24 cellular contexts compared by ENCODE assay signal in the genomic region with DNA sequence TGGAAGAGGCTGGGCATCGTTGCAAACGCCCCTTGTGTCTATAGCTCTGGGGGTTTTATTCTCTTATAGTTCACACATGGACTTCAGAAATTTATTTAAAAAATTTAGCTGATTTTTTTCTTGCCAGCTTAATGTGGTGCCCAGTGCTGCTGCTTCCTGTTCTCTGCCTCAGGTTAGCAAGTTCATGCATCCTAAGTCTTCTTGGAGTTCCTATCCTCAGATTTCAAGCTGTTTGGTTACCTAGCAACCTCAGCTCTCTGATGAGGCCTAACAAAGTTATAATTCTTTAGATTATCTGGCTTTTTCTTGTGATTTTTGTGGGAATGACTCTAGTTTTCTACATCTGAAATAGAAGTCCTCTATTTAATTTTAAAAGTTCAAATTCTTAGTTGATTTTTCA.
"Had no signal": no experiment of that assay in that cellular context is flagged by ENCODE, and none has a peak within 500 bp of the region (broad histone marks: within the 10 kb centered on the region; RNA-seq: fewer than 3 reads in every experiment).

No MANE protein-coding gene starts in this region.

- H3K9me3 ChIP-seq: SJSA1 had no signal

- ATAC-seq: activated T-cell treated with anti-CD3 and anti-CD28 coated beads, Interleukin-2, amount 50 U/mL, for 4 hours; PC-3; T-helper 17 cell had no signal

- H3K36me3 ChIP-seq: SJSA1 had no signal

- H3K27me3 ChIP-seq: SJSA1 had no signal

- H3K4me3 ChIP-seq: SJSA1 had no signal

- H3K4me1 ChIP-seq: SJSA1 had no signal

- H3K4me3 Mint-ChIP-seq: activated B cell treated with CpG ODN at 0.5 μM for 24 hours; activated CD4-positive, alpha-beta memory T cell treated with anti-CD3 and anti-CD28 coated beads for 36 hours; activated CD4-positive, alpha-beta T cell treated with anti-CD3 and anti-CD28 coated beads, Interleukin-2, amount 10 ng/mL, durations not matched to agents 24 days and 14 days; activated naive CD4-positive, alpha-beta T cell treated with anti-CD3 and anti-CD28 coated beads for 36 hours; activated naive CD8-positive, alpha-beta T cell; activated T-cell treated with anti-CD3 and anti-CD28 coated beads, Interleukin-2, amount 50 U/mL, for 4 hours; brain; central memory CD8-positive, alpha-beta T cell; T-helper 17 cell had no signal

- H3K27ac Mint-ChIP-seq: activated B cell treated with CpG ODN at 0.5 μM for 24 hours; activated CD4-positive, alpha-beta memory T cell treated with anti-CD3 and anti-CD28 coated beads for 36 hours; activated CD4-positive, alpha-beta T cell treated with anti-CD3 and anti-CD28 coated beads, Interleukin-2, amount 10 ng/mL, durations not matched to agents 24 days and 14 days; activated naive CD4-positive, alpha-beta T cell treated with anti-CD3 and anti-CD28 coated beads for 36 hours; activated naive CD8-positive, alpha-beta T cell; T-helper 17 cell had no signal

- H3K27me3 Mint-ChIP-seq: activated B cell treated with CpG ODN at 0.5 μM for 24 hours; activated CD4-positive, alpha-beta memory T cell treated with anti-CD3 and anti-CD28 coated beads for 36 hours; activated CD4-positive, alpha-beta T cell treated with anti-CD3 and anti-CD28 coated beads, Interleukin-2, amount 10 ng/mL, durations not matched to agents 24 days and 14 days; activated naive CD8-positive, alpha-beta T cell; brain; central memory CD8-positive, alpha-beta T cell; T-helper 17 cell had no signal

- DNase-seq: activated B cell treated with CpG ODN at 0.5 μM for 24 hours; activated CD4-positive, alpha-beta memory T cell treated with anti-CD3 and anti-CD28 coated beads for 36 hours; activated CD4-positive, alpha-beta T cell treated with anti-CD3 and anti-CD28 coated beads for 1 hour; activated CD4-positive, alpha-beta T cell treated with anti-CD3 and anti-CD28 coated beads, Interleukin-2, amount 10 ng/mL, durations not matched to agents 24 days and 14 days; activated CD8-positive, alpha-beta memory T cell treated with anti-CD3 and anti-CD28 coated beads for 24 hours; activated effector memory CD4-positive, alpha-beta T cell treated with anti-CD3 and anti-CD28 coated beads, Interleukin-2, amount 50 U/mL, for 16 hours; activated naive CD4-positive, alpha-beta T cell treated with anti-CD3 and anti-CD28 coated beads for 36 hours; activated T-cell treated with anti-CD3 and anti-CD28 coated beads, Interleukin-2, amount 50 U/mL, for 4 hours; amygdala; MM.1S; NCI-H1105; NCI-H1436; NCI-H1694 treated with DMSO at 0.1 percent for 48 hours; NCI-H2029 treated with DMSO at 0.1 percent for 48 hours; NCI-H345; NCI-H510A; PC-3; SHP77; T-helper 17 cell; T-helper 9 cell had no signal

- H3K36me3 Mint-ChIP-seq: activated CD4-positive, alpha-beta memory T cell treated with anti-CD3 and anti-CD28 coated beads for 36 hours had no signal

- H3K27ac ChIP-seq: SJSA1 had no signal

- H3K4me1 Mint-ChIP-seq: activated B cell treated with CpG ODN at 0.5 μM for 24 hours; activated CD4-positive, alpha-beta T cell treated with anti-CD3 and anti-CD28 coated beads, Interleukin-2, amount 10 ng/mL, durations not matched to agents 24 days and 14 days; central memory CD8-positive, alpha-beta T cell; T-helper 17 cell had no signal

- H3K9me3 Mint-ChIP-seq: activated CD4-positive, alpha-beta memory T cell treated with anti-CD3 and anti-CD28 coated beads for 36 hours; activated CD4-positive, alpha-beta T cell treated with anti-CD3 and anti-CD28 coated beads, Interleukin-2, amount 10 ng/mL, durations not matched to agents 24 days and 14 days; activated naive CD4-positive, alpha-beta T cell treated with anti-CD3 and anti-CD28 coated beads for 36 hours had no signal
